Comparison of ENCODE assay signal across 1 cellular context in the genomic region with DNA sequence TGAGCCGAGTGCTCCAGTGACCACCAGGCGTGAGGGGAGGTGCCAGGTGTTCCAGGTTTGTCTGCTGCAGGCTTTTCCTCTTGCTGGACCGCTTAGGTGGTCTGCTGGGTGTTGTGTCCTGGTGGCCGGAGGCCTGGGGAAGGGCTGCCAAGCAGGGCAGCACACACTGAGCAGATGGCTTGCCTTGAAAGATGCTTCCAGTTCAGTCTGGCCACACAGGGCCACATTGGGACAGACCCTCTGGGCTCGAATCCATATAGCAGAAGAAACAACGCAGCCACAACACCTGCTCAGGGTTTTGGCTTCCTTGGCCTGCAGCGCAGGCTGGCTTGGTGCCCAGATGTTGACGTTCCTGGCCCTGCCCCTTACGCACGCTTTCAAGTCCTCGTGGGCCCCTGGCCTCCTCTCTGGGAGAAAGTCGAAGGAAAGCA.
TF ChIP-seq lines count a peak whose summit lies in the region.

No MANE protein-coding gene starts in this region.

TF ChIP-seq in HepG2, 621 proteins besides CTCF, POLR2A, EP300 and RAD21 (continued from another document):
- TF ChIP-seq ZNF672 (CRISPR knock-in tag; IDR thresholded peaks at IDR 0.05) (0 out of 2 replicates have a peak, but pooled peaks have one; percentile 36), ZNF768 (CRISPR knock-in tag; IDR thresholded peaks at IDR 0.05) (no peak), SRSF1 (optimal IDR thresholded peaks at IDR 0.05; ENCODE audit: low read depth, low read length) (no peak), ZNF598 (CRISPR knock-in tag; IDR thresholded peaks at IDR 0.05; ENCODE audit: borderline replicate concordance) (no peak), CREM (IDR thresholded peaks at IDR 0.05) (no peak), CREM (CRISPR knock-in tag; IDR thresholded peaks at IDR 0.05) (no peak), EHMT2 (IDR thresholded peaks at IDR 0.05; ENCODE audit: borderline replicate concordance, low read depth, low read length) (no peak), FOXA3 (CRISPR knock-in tag; IDR thresholded peaks at IDR 0.05) (no peak), ZNF253 (CRISPR knock-in tag; IDR thresholded peaks at IDR 0.05; ENCODE audit: borderline replicate concordance) (no peak), ZNF605 (CRISPR knock-in tag; IDR thresholded peaks at IDR 0.05) (no peak), KAT2B (IDR thresholded peaks at IDR 0.05; ENCODE audit: borderline replicate concordance, low read depth, low read length) (no peak), AGO2 (optimal IDR thresholded peaks at IDR 0.05; ENCODE audit: low read depth, low read length) (peak; percentile 69)
- TF ChIP-seq, protein P1, sequence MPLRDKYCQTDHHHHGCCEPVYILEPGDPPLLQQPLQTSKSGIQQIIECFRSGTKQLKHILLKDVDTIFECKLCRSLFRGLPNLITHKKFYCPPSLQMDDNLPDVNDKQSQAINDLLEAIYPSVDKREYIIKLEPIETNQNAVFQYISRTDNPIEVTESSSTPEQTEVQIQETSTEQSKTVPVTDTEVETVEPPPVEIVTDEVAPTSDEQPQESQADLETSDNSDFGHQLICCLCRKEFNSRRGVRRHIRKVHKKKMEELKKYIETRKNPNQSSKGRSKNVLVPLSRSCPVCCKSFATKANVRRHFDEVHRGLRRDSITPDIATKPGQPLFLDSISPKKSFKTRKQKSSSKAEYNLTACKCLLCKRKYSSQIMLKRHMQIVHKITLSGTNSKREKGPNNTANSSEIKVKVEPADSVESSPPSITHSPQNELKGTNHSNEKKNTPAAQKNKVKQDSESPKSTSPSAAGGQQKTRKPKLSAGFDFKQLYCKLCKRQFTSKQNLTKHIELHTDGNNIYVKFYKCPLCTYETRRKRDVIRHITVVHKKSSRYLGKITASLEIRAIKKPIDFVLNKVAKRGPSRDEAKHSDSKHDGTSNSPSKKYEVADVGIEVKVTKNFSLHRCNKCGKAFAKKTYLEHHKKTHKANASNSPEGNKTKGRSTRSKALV (CRISPR knock-in tag; IDR thresholded peaks at IDR 0.05) = no peak
- TF ChIP-seq, protein P2, sequence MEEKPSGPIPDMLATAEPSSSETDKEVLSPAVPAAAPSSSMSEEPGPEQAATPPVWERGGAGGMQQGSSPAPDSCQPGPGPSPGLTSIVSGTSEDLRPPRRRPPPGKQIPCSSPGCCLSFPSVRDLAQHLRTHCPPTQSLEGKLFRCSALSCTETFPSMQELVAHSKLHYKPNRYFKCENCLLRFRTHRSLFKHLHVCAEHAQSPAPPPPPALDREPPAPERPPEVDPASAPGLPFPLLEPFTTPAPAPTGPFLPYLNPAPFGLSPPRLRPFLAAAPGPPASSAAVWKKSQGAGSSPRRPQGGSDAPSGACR (CRISPR knock-in tag; IDR thresholded peaks at IDR 0.05) = no peak
- TF ChIP-seq, protein P3, sequence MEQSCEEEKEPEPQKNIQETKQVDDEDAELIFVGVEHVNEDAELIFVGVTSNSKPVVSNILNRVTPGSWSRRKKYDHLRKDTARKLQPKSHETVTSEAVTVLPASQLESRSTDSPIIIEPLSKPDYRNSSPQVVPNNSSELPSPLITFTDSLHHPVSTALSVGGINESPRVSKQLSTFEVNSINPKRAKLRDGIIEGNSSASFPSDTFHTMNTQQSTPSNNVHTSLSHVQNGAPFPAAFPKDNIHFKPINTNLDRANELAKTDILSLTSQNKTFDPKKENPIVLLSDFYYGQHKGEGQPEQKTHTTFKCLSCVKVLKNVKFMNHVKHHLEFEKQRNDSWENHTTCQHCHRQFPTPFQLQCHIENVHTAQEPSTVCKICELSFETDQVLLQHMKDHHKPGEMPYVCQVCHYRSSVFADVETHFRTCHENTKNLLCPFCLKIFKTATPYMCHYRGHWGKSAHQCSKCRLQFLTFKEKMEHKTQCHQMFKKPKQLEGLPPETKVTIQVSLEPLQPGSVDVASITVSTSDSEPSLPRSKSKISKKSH (CRISPR knock-in tag; IDR thresholded peaks at IDR 0.05; ENCODE audit: borderline replicate concordance) = 0 out of 2 replicates have a peak, but pooled peaks have one; percentile 28
- TF ChIP-seq, protein P4, sequence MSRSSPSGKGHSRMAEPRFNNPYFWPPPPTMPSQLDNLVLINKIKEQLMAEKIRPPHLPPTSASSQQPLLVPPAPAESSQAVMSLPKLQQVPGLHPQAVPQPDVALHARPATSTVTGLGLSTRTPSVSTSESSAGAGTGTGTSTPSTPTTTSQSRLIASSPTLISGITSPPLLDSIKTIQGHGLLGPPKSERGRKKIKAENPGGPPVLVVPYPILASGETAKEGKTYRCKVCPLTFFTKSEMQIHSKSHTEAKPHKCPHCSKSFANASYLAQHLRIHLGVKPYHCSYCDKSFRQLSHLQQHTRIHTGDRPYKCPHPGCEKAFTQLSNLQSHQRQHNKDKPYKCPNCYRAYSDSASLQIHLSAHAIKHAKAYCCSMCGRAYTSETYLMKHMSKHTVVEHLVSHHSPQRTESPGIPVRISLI (CRISPR knock-in tag; IDR thresholded peaks at IDR 0.05; ENCODE audit: borderline replicate concordance) = no peak
- TF ChIP-seq, protein P5, sequence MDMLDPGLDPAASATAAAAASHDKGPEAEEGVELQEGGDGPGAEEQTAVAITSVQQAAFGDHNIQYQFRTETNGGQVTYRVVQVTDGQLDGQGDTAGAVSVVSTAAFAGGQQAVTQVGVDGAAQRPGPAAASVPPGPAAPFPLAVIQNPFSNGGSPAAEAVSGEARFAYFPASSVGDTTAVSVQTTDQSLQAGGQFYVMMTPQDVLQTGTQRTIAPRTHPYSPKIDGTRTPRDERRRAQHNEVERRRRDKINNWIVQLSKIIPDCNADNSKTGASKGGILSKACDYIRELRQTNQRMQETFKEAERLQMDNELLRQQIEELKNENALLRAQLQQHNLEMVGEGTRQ (IDR thresholded peaks at IDR 0.05; ENCODE audit: low read depth, low read length) = no peak
- TF ChIP-seq, protein P5 (CRISPR knock-in tag; IDR thresholded peaks at IDR 0.05; ENCODE audit: borderline replicate concordance) = no peak
- TF ChIP-seq, protein P6, sequence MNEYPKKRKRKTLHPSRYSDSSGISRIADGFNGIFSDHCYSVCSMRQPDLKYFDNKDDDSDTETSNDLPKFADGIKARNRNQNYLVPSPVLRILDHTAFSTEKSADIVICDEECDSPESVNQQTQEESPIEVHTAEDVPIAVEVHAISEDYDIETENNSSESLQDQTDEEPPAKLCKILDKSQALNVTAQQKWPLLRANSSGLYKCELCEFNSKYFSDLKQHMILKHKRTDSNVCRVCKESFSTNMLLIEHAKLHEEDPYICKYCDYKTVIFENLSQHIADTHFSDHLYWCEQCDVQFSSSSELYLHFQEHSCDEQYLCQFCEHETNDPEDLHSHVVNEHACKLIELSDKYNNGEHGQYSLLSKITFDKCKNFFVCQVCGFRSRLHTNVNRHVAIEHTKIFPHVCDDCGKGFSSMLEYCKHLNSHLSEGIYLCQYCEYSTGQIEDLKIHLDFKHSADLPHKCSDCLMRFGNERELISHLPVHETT (CRISPR knock-in tag; conservative IDR thresholded peaks at IDR 0.05) = no peak
- TF ChIP-seq, protein P7, sequence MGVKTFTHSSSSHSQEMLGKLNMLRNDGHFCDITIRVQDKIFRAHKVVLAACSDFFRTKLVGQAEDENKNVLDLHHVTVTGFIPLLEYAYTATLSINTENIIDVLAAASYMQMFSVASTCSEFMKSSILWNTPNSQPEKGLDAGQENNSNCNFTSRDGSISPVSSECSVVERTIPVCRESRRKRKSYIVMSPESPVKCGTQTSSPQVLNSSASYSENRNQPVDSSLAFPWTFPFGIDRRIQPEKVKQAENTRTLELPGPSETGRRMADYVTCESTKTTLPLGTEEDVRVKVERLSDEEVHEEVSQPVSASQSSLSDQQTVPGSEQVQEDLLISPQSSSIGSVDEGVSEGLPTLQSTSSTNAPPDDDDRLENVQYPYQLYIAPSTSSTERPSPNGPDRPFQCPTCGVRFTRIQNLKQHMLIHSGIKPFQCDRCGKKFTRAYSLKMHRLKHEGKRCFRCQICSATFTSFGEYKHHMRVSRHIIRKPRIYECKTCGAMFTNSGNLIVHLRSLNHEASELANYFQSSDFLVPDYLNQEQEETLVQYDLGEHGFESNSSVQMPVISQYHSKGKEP (CRISPR knock-in tag; IDR thresholded peaks at IDR 0.05) = no peak
TF ChIP-seq in HepG2: peak in this region for 3.
